In genomic region chr19:11145147-11145924, GRCh38 we compare ENCODE assay signal across 24 cellular contexts. TPM values are rescaled to one million over a fixed set of nuclear protein-coding genes. Genes with fewer than 3 reads are reported as not detected.
DNase-seq lines count a peak whose midpoint lies in the region; ATAC-seq and TF ChIP-seq lines count a peak whose summit lies in the region.
"Had no signal": no experiment of that assay in that cellular context is flagged by ENCODE, and none has a peak within 500 bp of the region (broad histone marks: within the 10 kb centered on the region; RNA-seq: fewer than 3 reads in every experiment).

No MANE protein-coding gene starts in this region.

- no peak for ATAC-seq in heart left ventricle
- no peak for ATAC-seq in WTC11
- no peak for ATAC-seq in upper lobe of right lung
- ATAC-seq: naive thymus-derived CD8-positive, alpha-beta T cell had no signal

- H3K79me2 ChIP-seq in mesendoderm (ENCODE audit: control insufficient read depth, insufficient read depth, low read length) = no peaks in the 10 kb centered on the region

- peak overlapping the region; percentile 25 for H3K56ac ChIP-seq in mesendoderm (ENCODE audit: low read length)

- H2BK15ac ChIP-seq in mesendoderm (replicated peaks; ENCODE audit: low read depth) = no peak overlapping the region

- H3K27ac Mint-ChIP-seq in WTC11 = peak overlapping the region; percentile 86
- H3K27ac Mint-ChIP-seq: CD4-positive, alpha-beta memory T cell; IgD-negative memory B cell had no signal

- intact Hi-C loops in heart left ventricle (cut with DNase I) = loop anchor here in 1 of 10 donors (5.0 kb wide), 1 partner anchor 47 kb away; no protein-coding TSS in a partner anchor
- intact Hi-C loops in upper lobe of right lung (cut with DNase I) = no loop called here
- intact Hi-C loops in ovary (cut with DNase I) = no loop called here

- WGBS in heart left ventricle, 4 donors = 93 to 95% (median 94%) methylated on average over 13 of the region's 13 CpGs
- WGBS in mesendoderm (ENCODE audit: extremely low coverage, insufficient coverage, low lambda C conversion rate) = no CpG with 5 or more reads among the region's 13 CpGs
- 93 to 94% (median 93%) methylated on average over 13 of the region's 13 CpGs for WGBS in ovary, 3 donors

- no peaks in the 10 kb centered on the region for H3K79me1 ChIP-seq in mesendoderm (ENCODE audit: low read length)

- 0 out of 2 replicates have a peak, but pooled peaks cover 3% of the 10 kb centered on the region for H3K9me3 Mint-ChIP-seq in WTC11
- H3K9me3 Mint-ChIP-seq: CD4-positive, alpha-beta memory T cell; IgD-negative memory B cell; naive thymus-derived CD8-positive, alpha-beta T cell had no signal

- no peak overlapping the region for H4K8ac ChIP-seq in mesendoderm (ENCODE audit: low read depth, low read length)

- H3K4me1 ChIP-seq in right atrium auricular region = peaks cover 3 to 37% of the 10 kb centered on the region in 2 donors
- peaks cover 20 to 36% (median 26%) of the 10 kb centered on the region in 12 donors for H3K4me1 ChIP-seq in heart left ventricle
- H3K4me1 ChIP-seq in mesendoderm (ENCODE audit: control insufficient read depth, low read depth, low read length) = peaks cover 9% of the 10 kb centered on the region
- H3K4me1 ChIP-seq in upper lobe of right lung = peaks cover 31% of the 10 kb centered on the region
- peaks cover 14% of the 10 kb centered on the region for H3K4me1 ChIP-seq in ovary (ENCODE audit: insufficient read depth)

- TF ChIP-seq POLR2A in heart left ventricle (IDR thresholded peaks at IDR 0.05) (no peak), ovary (IDR thresholded peaks at IDR 0.05) (no peak)

- H3K9ac ChIP-seq in mesendoderm (ENCODE audit: low read length) = no peak overlapping the region

- H3K4ac ChIP-seq in mesendoderm (ENCODE audit: low read depth, low read length) = no peak overlapping the region

- no peak overlapping the region for H3K23ac ChIP-seq in mesendoderm (ENCODE audit: low read length)

- TF ChIP-seq CTCF in right atrium auricular region (IDR thresholded peaks at IDR 0.05) (no peak), heart left ventricle (IDR thresholded peaks at IDR 0.05) (no peak), WTC11 (IDR thresholded peaks at IDR 0.05) (no peak), upper lobe of right lung (IDR thresholded peaks at IDR 0.05) (no peak), ovary (IDR thresholded peaks at IDR 0.05) (no peak)

- DNase-seq in right atrium auricular region (ENCODE audit: low spot score) (no peak), heart left ventricle (no peak), WTC11 (ENCODE audit: low spot score) (no peak), mesendoderm (no peak), upper lobe of right lung (no peak), GM19240 (ENCODE audit: insufficient read length, low spot score) (no peak), ovary (no peak)
- DNase-seq in stimulated activated CD4-positive, alpha-beta T cell treated with anti-CD3 and anti-CD28 coated beads, Interleukin-4, amount 100 ng/mL, for 4 hours = no peak
- DNase-seq: activated naive CD4-positive, alpha-beta T cell treated with Interleukin-2 at 50 U/mL for 16 hours; activated T-cell treated with anti-CD3 and anti-CD28 coated beads for 4 hours; CD4-positive, alpha-beta memory T cell; cerebellar nuclear complex; effector CD8-positive, alpha-beta T cell; esophagus squamous epithelium; HCEC 1CT; head of caudate nucleus; naive thymus-derived CD8-positive, alpha-beta T cell; NCI-H187 treated with DMSO at 0.1 percent for 48 hours; NCI-H446; NK-92 treated with Interleukin-12 subunit alpha and Interleukin-12 subunit beta, amount 100 ng/mL, for 24 hours; posterior cingulate gyrus; stimulated activated CD8-positive, alpha-beta memory T cell treated with anti-CD3 and anti-CD28 coated beads, Interleukin-4, amount 100 ng/mL, for 48 hours; SW 1271 had no signal

- H3K27ac ChIP-seq in right atrium auricular region (peak overlapping the region; percentile 98 to 99), heart left ventricle (peak overlapping the region in 4 of 12 donors; percentile 13 to 100 (median 22)), mesendoderm (ENCODE audit: low read depth, low read length) (no peak overlapping the region), upper lobe of right lung (peak overlapping the region; percentile 98), ovary (peak overlapping the region in 1 of 2 donors; percentile 29)

- H2AK5ac ChIP-seq in mesendoderm (ENCODE audit: low read length) = no peak overlapping the region

- H2BK120ac ChIP-seq in mesendoderm (ENCODE audit: low read depth, low read length) = no peak overlapping the region

- POLR2A ChIA-PET in WTC11 (lab: Charles Lee) = no interaction called here

- H3K4me3 ChIP-seq in right atrium auricular region (no peak overlapping the region), heart left ventricle (no peak overlapping the region), mesendoderm (ENCODE audit: low read length) (no peak overlapping the region), upper lobe of right lung (no peak overlapping the region), ovary (no peak overlapping the region)
- H3K4me3 ChIP-seq: esophagus squamous epithelium had no signal

- no peak overlapping the region for H2BK5ac ChIP-seq in mesendoderm (ENCODE audit: low read length)

- H3K4me3 Mint-ChIP-seq in WTC11 = no peak overlapping the region
- H3K4me3 Mint-ChIP-seq: CD4-positive, alpha-beta memory T cell; IgD-negative memory B cell had no signal

- H3K4me2 ChIP-seq in mesendoderm (ENCODE audit: low read length) = no peak overlapping the region

- no peaks in the 10 kb centered on the region for H3K27me3 Mint-ChIP-seq in WTC11 (ENCODE audit: low read depth)
- H3K27me3 Mint-ChIP-seq: CD4-positive, alpha-beta memory T cell; naive thymus-derived CD8-positive, alpha-beta T cell had no signal

- H3K4me1 Mint-ChIP-seq in WTC11 = peaks cover 17% of the 10 kb centered on the region
- H3K4me1 Mint-ChIP-seq: CD4-positive, alpha-beta memory T cell had no signal

- H3K36me3 Mint-ChIP-seq in WTC11 = peaks cover 43% of the 10 kb centered on the region
- H3K36me3 Mint-ChIP-seq: CD4-positive, alpha-beta memory T cell; IgD-negative memory B cell; naive thymus-derived CD8-positive, alpha-beta T cell had no signal

- H3K9me3 ChIP-seq in right atrium auricular region (no peaks in the 10 kb centered on the region), heart left ventricle (peaks cover 0 to 5% (median 0%) of the 10 kb centered on the region in 12 donors), upper lobe of right lung (no peaks in the 10 kb centered on the region), ovary (no peaks in the 10 kb centered on the region)
- H3K9me3 ChIP-seq: esophagus squamous epithelium had no signal

- TF ChIP-seq EP300 in ovary (IDR thresholded peaks at IDR 0.05) = no peak

- H3K36me3 ChIP-seq in right atrium auricular region = no peaks in the 10 kb centered on the region
- no peaks in the 10 kb centered on the region for H3K36me3 ChIP-seq in heart left ventricle
- H3K36me3 ChIP-seq in mesendoderm (ENCODE audit: control insufficient read depth, insufficient read depth, low read length) = peaks cover 7% of the 10 kb centered on the region
- no peaks in the 10 kb centered on the region for H3K36me3 ChIP-seq in upper lobe of right lung
- H3K36me3 ChIP-seq in ovary = no peaks in the 10 kb centered on the region
- H3K36me3 ChIP-seq: esophagus squamous epithelium had no signal

- no peak overlapping the region for H4K5ac ChIP-seq in mesendoderm (ENCODE audit: low read length)

- no peak overlapping the region for H3K18ac ChIP-seq in mesendoderm (ENCODE audit: low read length)

- H3K27me3 ChIP-seq in right atrium auricular region (no peaks in the 10 kb centered on the region), heart left ventricle (no peaks in the 10 kb centered on the region), mesendoderm (ENCODE audit: insufficient read depth, low read length, poor library complexity) (no peaks in the 10 kb centered on the region), upper lobe of right lung (no peaks in the 10 kb centered on the region), ovary (no peaks in the 10 kb centered on the region)
- H3K27me3 ChIP-seq: esophagus squamous epithelium had no signal

- CTCF ChIA-PET in WTC11 (lab: Charles Lee) = no interaction called here

TF ChIP-seq in WTC11, 78 proteins besides CTCF, POLR2A, EP300 and RAD21 (continues in another document):
- TF ChIP-seq ZNF317 (CRISPR knock-in tag; IDR thresholded peaks at IDR 0.05; ENCODE audit: borderline replicate concordance, low read depth) (no peak), TCF7 (CRISPR knock-in tag; IDR thresholded peaks at IDR 0.05; ENCODE audit: low read depth) (no peak), ZNF219 (CRISPR knock-in tag; IDR thresholded peaks at IDR 0.05; ENCODE audit: borderline replicate concordance) (no peak), KAT7 (CRISPR knock-in tag; IDR thresholded peaks at IDR 0.05; ENCODE audit: borderline replicate concordance) (no peak), GABPB1 (CRISPR knock-in tag; IDR thresholded peaks at IDR 0.05) (peak; percentile 74), TP53 (CRISPR knock-in tag; IDR thresholded peaks at IDR 0.05) (no peak), TEAD4 (CRISPR knock-in tag; IDR thresholded peaks at IDR 0.05) (no peak), MYBL2 (CRISPR knock-in tag; IDR thresholded peaks at IDR 0.05) (no peak), NR2C2 (CRISPR knock-in tag; IDR thresholded peaks at IDR 0.05) (no peak)

RNA-seq across cellular contexts. Expression of gene SPC24, which starts 10.2 kb away (rescaled TPM):
- total RNA-seq in right atrium auricular region = 1 to 10 TPM; 1.2 to 5.7 TPM
- 10 to 100 TPM in 1 of 9 donors, 1 to 10 TPM in 8; 1.7 to 10.7 (median 5.2) TPM for total RNA-seq in heart left ventricle
- polyA plus RNA-seq in heart left ventricle = 1 to 10 TPM; 1.4 to 3.0 TPM
- 52.0 to 62.2 TPM (median 58.3 TPM) in 3 replicates for total RNA-seq in WTC11 (2021)
- polyA plus RNA-seq in mesendoderm (2013, experiment 1 of 2) = 14.8 TPM
- polyA plus RNA-seq in mesendoderm (2013, experiment 2 of 2) = 14.2 TPM
- 1.1 TPM for total RNA-seq in upper lobe of right lung
- 1 to 10 TPM in 4 of 7 donors, under 1 TPM in 2, not detected in 1; 0.93 to 2.7 (median 1.0) TPM for total RNA-seq in ovary
- polyA plus RNA-seq in ovary = under 1 TPM; 0.47 to 0.78 TPM
- polyA plus RNA-seq: IgD-negative memory B cell had no signal

RNA-seq across cellular contexts. Expression of gene KANK2, which starts 52.0 kb away (rescaled TPM):
- 100 to 1,000 TPM; 445 to 622 TPM for total RNA-seq in right atrium auricular region
- 1,000 to 10,000 TPM in 1 of 9 donors, 100 to 1,000 TPM in 8; 232 to 1,831 (median 296) TPM for total RNA-seq in heart left ventricle
- polyA plus RNA-seq in heart left ventricle = 100 to 1,000 TPM; 275 to 281 TPM
- total RNA-seq in WTC11 (2021) = 31.8 to 35.1 TPM (median 33.2 TPM) in 3 replicates
- 35.4 TPM for polyA plus RNA-seq in mesendoderm (2013, experiment 1 of 2)
- polyA plus RNA-seq in mesendoderm (2013, experiment 2 of 2) = 33.2 TPM
- total RNA-seq in upper lobe of right lung = 268 TPM
- 100 to 1,000 TPM; 238 to 642 (median 479) TPM for total RNA-seq in ovary
- 100 to 1,000 TPM; 289 to 433 TPM for polyA plus RNA-seq in ovary
- polyA plus RNA-seq: IgD-negative memory B cell; naive thymus-derived CD8-positive, alpha-beta T cell had no signal

RNA-seq across cellular contexts. Expression of gene LDLR, which starts 56.1 kb away (rescaled TPM):
- total RNA-seq in right atrium auricular region (10 to 100 TPM; 13.8 to 15.9 TPM), heart left ventricle (10 to 100 TPM in 8 of 9 donors, 1 to 10 TPM in 1; 4.3 to 30.9 (median 19.0) TPM), WTC11 (2021) (93.5 to 98.9 TPM (median 97.8 TPM) in 3 replicates), upper lobe of right lung (242 TPM), ovary (100 to 1,000 TPM in 5 of 7 donors, 10 to 100 TPM in 2; 54.2 to 436 (median 141) TPM)
- polyA plus RNA-seq in heart left ventricle (10 to 100 TPM in 1 of 2 donors, 1 to 10 TPM in 1; 4.5 to 45.9 TPM), ovary (100 to 1,000 TPM in 1 of 2 donors, 10 to 100 TPM in 1; 31.1 to 205 TPM)
- 65.4 TPM for polyA plus RNA-seq in mesendoderm (2013, experiment 1 of 2)
- 68.0 TPM for polyA plus RNA-seq in mesendoderm (2013, experiment 2 of 2)
